Comparison of ENCODE assay signal across 1 cellular context in genomic region chr16:85353839-85354622, GRCh38.
TF ChIP-seq lines count a peak whose summit lies in the region.

No MANE protein-coding gene starts in this region.

TF ChIP-seq in IMR-90, 13 proteins besides CTCF, POLR2A, EP300 and RAD21:
- TF ChIP-seq FOS (IDR thresholded peaks at IDR 0.05; ENCODE audit: low read depth, low read length) (no peak), SMC3 (IDR thresholded peaks at IDR 0.05; ENCODE audit: low read depth, low read length) (no peak), USF2 (IDR thresholded peaks at IDR 0.05; ENCODE audit: low read depth, low read length) (no peak), MXI1 (IDR thresholded peaks at IDR 0.05; ENCODE audit: borderline replicate concordance, low read depth, low read length) (no peak), RCOR1 (IDR thresholded peaks at IDR 0.05; ENCODE audit: insufficient replicate concordance, low read length) (no peak), RFX5 (IDR thresholded peaks at IDR 0.05; ENCODE audit: low read depth, low read length) (no peak)
